ENCODE assay signal across 21 cellular contexts in genomic region chr3:64909011-64909410, GRCh38.
DNase-seq lines count a peak whose midpoint lies in the region; ATAC-seq and TF ChIP-seq lines count a peak whose summit lies in the region.
"Had no signal": no experiment of that assay in that cellular context is flagged by ENCODE, and none has a peak within 500 bp of the region (broad histone marks: within the 10 kb centered on the region; RNA-seq: fewer than 3 reads in every experiment).

No MANE protein-coding gene starts in this region.

- peaks cover 12% of the 10 kb centered on the region for H3K4me1 ChIP-seq in ACC112 (ENCODE audit: control insufficient read depth, insufficient read depth, low read length, unreplicated experiment)
- H3K4me1 ChIP-seq in OCI-LY3 (ENCODE audit: low read length), result peaks cover 13% of the 10 kb centered on the region
- H3K4me1 ChIP-seq in psoas muscle, result peaks cover 11% of the 10 kb centered on the region
- H3K4me1 ChIP-seq: A549 had no signal

- peak; percentile 43 for DNase-seq in kidney tubule cell (ENCODE audit: low spot score)
- DNase-seq in psoas muscle, result no peak
- no peak for DNase-seq in T-helper 9 cell
- DNase-seq in NCI-H1092 (lab: John Stamatoyannopoulos, UW), result no peak
- DNase-seq in posterior cingulate gyrus, result no peak
- DNase-seq: BE2C, DMS79, MG63, NCI-H1417 treated with DMSO at 0.1 percent for 48 hours, NCI-H187 treated with DMSO at 0.1 percent for 48 hours, NCI-H2107, NCI-H446 treated with DMSO at 0.1 percent for 48 hours, NCI-H526 treated with DMSO at 0.1 percent for 48 hours, PC-3, RPMI8226, SIG-M5 had no signal

- ATAC-seq in psoas muscle (no peak), HG03354 (IDR thresholded peaks at IDR 0.05; ENCODE audit: poor library complexity, severe bottlenecking, unreplicated experiment) (no peak)
- ATAC-seq: A549, PC-3 had no signal

- H2AFZ ChIP-seq in ACC112 (ENCODE audit: low read length, unreplicated experiment) (no peak overlapping the region), OCI-LY3 (ENCODE audit: low read depth, low read length) (no peak overlapping the region)

- H3K27ac ChIP-seq in ACC112 (ENCODE audit: low read depth, low read length) (0 out of 2 replicates have a peak overlapping the region, but pooled peaks have one; percentile 5), OCI-LY3 (ENCODE audit: low read length) (no peak overlapping the region), psoas muscle (peak overlapping the region; percentile 56)
- H3K27ac ChIP-seq: A549 had no signal

- peaks cover 8% of the 10 kb centered on the region for H4K20me1 ChIP-seq in OCI-LY3 (ENCODE audit: insufficient read depth, low read length)

- 89 to 90% (median 90%) methylated on average over 8 of the region's 8 CpGs for WGBS in psoas muscle, 3 donors

- 0 out of 2 replicates have a peak, but pooled peaks cover 5% of the 10 kb centered on the region for H3K9me3 ChIP-seq in OCI-LY3 (ENCODE audit: insufficient read depth, low read length)
- H3K9me3 ChIP-seq in psoas muscle, result no peaks in the 10 kb centered on the region
- H3K9me3 ChIP-seq: A549, BE2C, MG63 had no signal

- TF ChIP-seq CTCF in OCI-LY3 (IDR thresholded peaks at IDR 0.05; ENCODE audit: low read depth, low read length) (no peak), psoas muscle (IDR thresholded peaks at IDR 0.05) (no peak)

- intact Hi-C loops in psoas muscle (cut with DNase I) (loop anchor here in 1 of 2 donors (5.0 kb wide), 1 partner anchor 182 kb away; no protein-coding TSS in a partner anchor), posterior cingulate gyrus (cut with DNase I) (no loop called here)

- H3K36me3 ChIP-seq in ACC112 (ENCODE audit: insufficient read depth, low read length) (no peaks in the 10 kb centered on the region), OCI-LY3 (replicated peaks; ENCODE audit: low read depth, low read length) (no peaks in the 10 kb centered on the region), psoas muscle (ENCODE audit: insufficient read depth in 1 of 2, low read depth in 1 of 2) (no peaks in the 10 kb centered on the region)
- H3K36me3 ChIP-seq: BE2C, MG63 had no signal

- H3K79me2 ChIP-seq in ACC112 (ENCODE audit: control insufficient read depth, insufficient read depth, low read length, unreplicated experiment) (no peaks in the 10 kb centered on the region), OCI-LY3 (ENCODE audit: low read length) (no peaks in the 10 kb centered on the region)

- H3K9ac ChIP-seq in OCI-LY3 (ENCODE audit: low read length), result no peak overlapping the region

- H3K4me3 ChIP-seq in ACC112 (ENCODE audit: low read depth, low read length) (no peak overlapping the region), OCI-LY3 (ENCODE audit: low read length) (no peak overlapping the region), psoas muscle (no peak overlapping the region)
- H3K4me3 ChIP-seq: A549, GM12878, MG63 had no signal

- peak overlapping the region; percentile 16; the same call in 1 of the 2 replicates for H3K4me2 ChIP-seq in OCI-LY3 (ENCODE audit: low read length)
- H3K4me2 ChIP-seq: A549 had no signal

- H3K27me3 ChIP-seq in ACC112 (ENCODE audit: insufficient read depth, low read length) (no peaks in the 10 kb centered on the region), OCI-LY3 (ENCODE audit: low read depth, low read length) (peaks cover 47% of the 10 kb centered on the region), psoas muscle (ENCODE audit: insufficient read depth in 3 of 3, low read length in 2 of 3) (no peaks in the 10 kb centered on the region)
- H3K27me3 ChIP-seq: BE2C, MG63 had no signal
